8 cellular contexts compared by ENCODE assay signal in genomic region chr5:115170128-115170923, GRCh38. TPM values are rescaled to one million over a fixed set of nuclear protein-coding genes. Genes with fewer than 3 reads are reported as not detected.
DNase-seq lines count a peak whose midpoint lies in the region; ATAC-seq and TF ChIP-seq lines count a peak whose summit lies in the region.

No MANE protein-coding gene starts in this region.

- no peaks in the 10 kb centered on the region for H3K36me3 ChIP-seq in SJCRH30
- H3K36me3 ChIP-seq in endodermal cell (ENCODE audit: control insufficient read depth, insufficient read depth, low read length): peaks cover 5% of the 10 kb centered on the region

- CTCF ChIA-PET in AG04450 (lab: Charles Lee): interaction anchor here (0.7 kb wide), 1 partner anchor 73 kb away, joined by 6 read pairs; no protein-coding TSS in a partner anchor

- peaks cover 6% of the 10 kb centered on the region for H3K9me3 ChIP-seq in AG04450 (ENCODE audit: control insufficient read depth, insufficient read depth, low read length)
- no peaks in the 10 kb centered on the region for H3K9me3 ChIP-seq in SJCRH30 (replicated peaks)
- H3K9me3 ChIP-seq in endodermal cell (ENCODE audit: control insufficient read depth, low read length): peaks cover 30% of the 10 kb centered on the region

- H3K4me1 Mint-ChIP-seq in endodermal cell (peaks cover 15% of the 10 kb centered on the region), naive B cell (peaks cover 4 to 18% (median 9%) of the 10 kb centered on the region in 3 donors)

- POLR2A ChIA-PET in AG04450 (lab: Yijun Ruan, JAX): no interaction called here

- H3K27me3 Mint-ChIP-seq in endodermal cell (ENCODE audit: insufficient read depth) (peaks cover 27% of the 10 kb centered on the region), naive B cell (peaks cover 44 to 81% (median 46%) of the 10 kb centered on the region in 3 donors)

- H3K27me3 ChIP-seq in AG04450 (ENCODE audit: control insufficient read depth, insufficient read depth, low read length): peaks cover 44% of the 10 kb centered on the region
- no peaks in the 10 kb centered on the region for H3K27me3 ChIP-seq in SJCRH30
- H3K27me3 ChIP-seq in endodermal cell (ENCODE audit: control insufficient read depth, insufficient read depth, low read length, poor library complexity, severe bottlenecking): peaks cover 22% of the 10 kb centered on the region

- TF ChIP-seq CTCF in AG04450 (IDR thresholded peaks at IDR 0.05; ENCODE audit: low read depth, low read length) (no peak), endodermal cell (conservative IDR thresholded peaks at IDR 0.05) (no peak)

- H3K4me3 Mint-ChIP-seq in endodermal cell (peak overlapping the region; percentile 80), naive B cell (peak overlapping the region; percentile 83 to 92 (median 86))

- peak overlapping the region; percentile 29 for H3K9ac ChIP-seq in endodermal cell (ENCODE audit: extremely low read depth, low read length, poor library complexity, severe bottlenecking)

- H3K4me1 ChIP-seq in SJCRH30 (no peaks in the 10 kb centered on the region), endodermal cell (ENCODE audit: control insufficient read depth, insufficient read depth, low read length) (no peaks in the 10 kb centered on the region)

- DNase-seq in AG04450 (ENCODE audit: low read depth, low spot score): no peak
- DNase-seq in SJCRH30: no peak
- DNase-seq in endodermal cell: peak; percentile 89
- peak; percentile 19 for DNase-seq in naive B cell
- DNase-seq in DMS153 treated with DMSO at 0.1 percent for 48 hours (lab: John Stamatoyannopoulos, UW; ENCODE audit: unreplicated experiment): no peak
- no peak for DNase-seq in stimulated activated CD4-positive, alpha-beta T cell treated with anti-CD3 and anti-CD28 coated beads, Interleukin-2, amount 100 ng/mL, for 48 hours

- H3K27ac Mint-ChIP-seq in endodermal cell (peak overlapping the region; percentile 74), naive B cell (peak overlapping the region in 2 of 6 donors; percentile 26 to 96)

- no peak overlapping the region for H3K27ac ChIP-seq in AG04450 (ENCODE audit: low read depth, low read length)
- no peak overlapping the region for H3K27ac ChIP-seq in SJCRH30
- H3K27ac ChIP-seq in endodermal cell (ENCODE audit: low read depth, low read length): no peak overlapping the region

- 0% methylated on average over 33 to 70 of the region's 70 CpGs for WGBS in endodermal cell (ENCODE audit: insufficient coverage in 1 of 2, insufficient read length in 1 of 2), 2 experiments

- peaks cover 29% of the 10 kb centered on the region for H3K9me3 Mint-ChIP-seq in endodermal cell
- H3K9me3 Mint-ChIP-seq in naive B cell: peaks cover 10 to 22% (median 20%) of the 10 kb centered on the region in 7 donors

- H3K4me3 ChIP-seq in AG04450 (ENCODE audit: low read depth, low read length) (peak overlapping the region; percentile 77), SJCRH30 (peak overlapping the region; percentile 84), endodermal cell (ENCODE audit: low read length) (peak overlapping the region; percentile 73)

- H3K36me3 Mint-ChIP-seq in endodermal cell (ENCODE audit: low read depth) (peaks cover 27% of the 10 kb centered on the region), naive B cell (peaks cover 9 to 15% of the 10 kb centered on the region in 2 donors)

- peak; percentile 41 for ATAC-seq in GM18870 (IDR thresholded peaks at IDR 0.05; ENCODE audit: unreplicated experiment)
- peak; percentile 50 for ATAC-seq in HG03064 (IDR thresholded peaks at IDR 0.05; ENCODE audit: low read depth, unreplicated experiment)
- peak; percentile 15 to 24 for ATAC-seq in naive B cell (ENCODE audit: low read depth in 2 of 2)

RNA-seq across cellular contexts. Expression of gene TRIM36, which starts 0.6 kb away (rescaled TPM):
- polyA plus RNA-seq in AG04450 (2011; rRNA removed): 0.06 TPM in 2 replicates
- not detected in 2 replicates for polyA minus RNA-seq in AG04450 (2011; rRNA and poly(A)+ RNA removed)
- 14.9 and 15.3 TPM in 2 replicates for total RNA-seq in SJCRH30 (2014; rRNA removed; shearing (Covaris generic))
- 10 to 100 TPM; 13.3 to 17.3 TPM for total RNA-seq in endodermal cell
- polyA plus RNA-seq in endodermal cell (2013, experiment 1 of 2): 19.8 TPM
- polyA plus RNA-seq in endodermal cell (2013, experiment 2 of 2): 19.7 TPM
- polyA plus RNA-seq in naive B cell (ENCODE audit: low read depth in 6 of 6): under 1 TPM in 1 of 6 donors, not detected in 5; 0.45 TPM

Comparison
In these comparisons a context has a peak if more than half of its experiments do, and no peak if none do; other contexts are left out.
1. DNase-seq: peak in endodermal cell (single experiment) and naive B cell (single experiment); none in AG04450 (single experiment), SJCRH30 (0 of 2), DMS153 treated with DMSO at 0.1 percent for 48 hours (single experiment) and stimulated activated CD4-positive, alpha-beta T cell treated with anti-CD3 and anti-CD28 coated beads, Interleukin-2, amount 100 ng/mL, for 48 hours (0 of 2).
2. Peak in every context shown above with its lines, with median percentiles within 50 percentile points of each other: H3K4me3 ChIP-seq and ATAC-seq.